ENCODE assay signal across 1 cellular context in the genomic region with DNA sequence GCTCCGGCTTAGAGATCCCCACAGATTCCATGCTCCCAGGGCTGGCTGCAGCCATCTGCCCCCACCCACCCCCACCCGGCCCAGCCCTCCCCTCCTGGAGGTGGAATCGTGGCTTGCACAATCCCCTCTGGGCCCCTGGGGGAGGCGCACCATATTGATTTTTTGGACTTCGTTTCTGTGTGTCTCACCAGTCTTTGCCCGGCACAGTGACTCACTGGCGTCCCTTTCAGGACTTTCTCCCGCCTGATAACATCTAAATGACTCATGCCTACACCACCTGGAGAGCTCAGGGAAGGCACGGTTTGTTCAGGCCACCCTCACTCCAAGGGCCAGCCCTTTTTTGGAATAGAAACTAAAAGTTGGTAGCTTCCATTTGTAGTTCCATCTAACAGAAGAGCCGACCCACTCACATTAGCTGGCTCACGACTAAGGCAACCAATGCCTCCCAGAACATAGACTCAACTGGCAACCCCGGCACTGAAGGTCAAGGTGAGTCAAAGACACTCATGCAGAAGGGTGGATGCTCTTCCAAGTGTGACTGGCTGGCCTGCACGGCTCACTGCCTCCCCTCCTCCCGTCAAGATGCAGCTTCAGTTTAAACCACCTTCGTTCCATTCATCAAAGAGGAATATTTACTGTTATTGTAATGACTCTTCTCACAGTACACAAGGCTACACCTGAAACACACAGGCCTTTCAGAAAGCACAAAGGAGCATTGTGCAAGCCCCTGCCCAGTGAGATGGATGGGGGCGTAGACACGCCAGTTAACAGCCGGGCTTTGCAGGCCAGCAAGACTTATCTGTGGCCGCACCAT.
TF ChIP-seq lines count a peak whose summit lies in the region.

No MANE protein-coding gene starts in this region.

TF ChIP-seq in K562, 482 proteins besides CTCF, POLR2A, EP300 and RAD21 (continued from another document and continues in another):
- TF ChIP-seq, protein P1, sequence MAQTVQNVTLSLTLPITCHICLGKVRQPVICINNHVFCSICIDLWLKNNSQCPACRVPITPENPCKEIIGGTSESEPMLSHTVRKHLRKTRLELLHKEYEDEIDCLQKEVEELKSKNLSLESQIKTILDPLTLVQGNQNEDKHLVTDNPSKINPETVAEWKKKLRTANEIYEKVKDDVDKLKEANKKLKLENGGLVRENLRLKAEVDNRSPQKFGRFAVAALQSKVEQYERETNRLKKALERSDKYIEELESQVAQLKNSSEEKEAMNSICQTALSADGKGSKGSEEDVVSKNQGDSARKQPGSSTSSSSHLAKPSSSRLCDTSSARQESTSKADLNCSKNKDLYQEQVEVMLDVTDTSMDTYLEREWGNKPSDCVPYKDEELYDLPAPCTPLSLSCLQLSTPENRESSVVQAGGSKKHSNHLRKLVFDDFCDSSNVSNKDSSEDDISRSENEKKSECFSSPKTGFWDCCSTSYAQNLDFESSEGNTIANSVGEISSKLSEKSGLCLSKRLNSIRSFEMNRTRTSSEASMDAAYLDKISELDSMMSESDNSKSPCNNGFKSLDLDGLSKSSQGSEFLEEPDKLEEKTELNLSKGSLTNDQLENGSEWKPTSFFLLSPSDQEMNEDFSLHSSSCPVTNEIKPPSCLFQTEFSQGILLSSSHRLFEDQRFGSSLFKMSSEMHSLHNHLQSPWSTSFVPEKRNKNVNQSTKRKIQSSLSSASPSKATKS (CRISPR knock-in tag; IDR thresholded peaks at IDR 0.05): no peak
- TF ChIP-seq ZNF124 (CRISPR knock-in tag; IDR thresholded peaks at IDR 0.05) (no peak), SREBF2 (CRISPR knock-in tag; IDR thresholded peaks at IDR 0.05) (no peak), ZNF764 (CRISPR knock-in tag; IDR thresholded peaks at IDR 0.05; ENCODE audit: low read depth) (no peak), CBX2 (IDR thresholded peaks at IDR 0.05; ENCODE audit: insufficient read depth, low read length, poor library complexity, severe bottlenecking) (no peak), CEBPB (tag; IDR thresholded peaks at IDR 0.05) (0 out of 2 replicates have a peak, but pooled peaks have one; percentile 17), RFX7 (CRISPR knock-in tag; IDR thresholded peaks at IDR 0.05) (no peak), MCM3 (IDR thresholded peaks at IDR 0.05) (no peak), NR2F6 (CRISPR knock-in tag; IDR thresholded peaks at IDR 0.05) (no peak), GATAD2A (IDR thresholded peaks at IDR 0.05) (peak; percentile 33; the same call in 1 of the 2 replicates), SMARCC2 (IDR thresholded peaks at IDR 0.05; ENCODE audit: low read depth) (peak; percentile 88; the same call in 1 of the 2 replicates), ZNF707 (CRISPR knock-in tag; conservative IDR thresholded peaks at IDR 0.05) (no peak), TEAD4 (IDR thresholded peaks at IDR 0.05; ENCODE audit: low read length) (peak; percentile 49; the same call in 1 of the 2 replicates), TEAD4 (CRISPR knock-in tag; IDR thresholded peaks at IDR 0.05; ENCODE audit: borderline replicate concordance) (no peak), NELFE (IDR thresholded peaks at IDR 0.05; ENCODE audit: insufficient read depth, insufficient read length) (no peak), MEF2D (tag; conservative IDR thresholded peaks at IDR 0.05; ENCODE audit: low read depth) (no peak), KLF1 (tag; IDR thresholded peaks at IDR 0.05) (no peak), BRD9 (IDR thresholded peaks at IDR 0.05; ENCODE audit: low read depth, partially characterized antibody) (no peak), MYNN (IDR thresholded peaks at IDR 0.05) (peak; percentile 80; the same call in 1 of the 2 replicates), MYNN (CRISPR knock-in tag; IDR thresholded peaks at IDR 0.05) (no peak), BCL6 (CRISPR knock-in tag; IDR thresholded peaks at IDR 0.05) (no peak), SLC30A9 (CRISPR knock-in tag; IDR thresholded peaks at IDR 0.05) (no peak), FUS (optimal IDR thresholded peaks at IDR 0.05; ENCODE audit: low read depth, low read length) (no peak), ZNF184 (CRISPR knock-in tag; IDR thresholded peaks at IDR 0.05) (no peak), ZFP1 (CRISPR knock-in tag; IDR thresholded peaks at IDR 0.05) (no peak), STAT5A (IDR thresholded peaks at IDR 0.05; ENCODE audit: borderline replicate concordance, low read length) (no peak; the same call in 1 of the 2 replicates), L3MBTL2 (IDR thresholded peaks at IDR 0.05) (peak; percentile 64; the same call in 1 of the 2 replicates), SMARCB1 (IDR thresholded peaks at IDR 0.05; ENCODE audit: insufficient read length, low read depth) (no peak), KLF13 (tag; IDR thresholded peaks at IDR 0.05; ENCODE audit: borderline replicate concordance, low read depth) (no peak), NCOA4 (IDR thresholded peaks at IDR 0.05; ENCODE audit: partially characterized antibody) (no peak), XRCC5 (IDR thresholded peaks at IDR 0.05; ENCODE audit: low read depth, low read length) (0 out of 2 replicates have a peak, but pooled peaks have one; percentile 52), NCOA2 (IDR thresholded peaks at IDR 0.05; ENCODE audit: partially characterized antibody in 2 of 2) (no peak), KDM2B (CRISPR knock-in tag; IDR thresholded peaks at IDR 0.05) (no peak)
- TF ChIP-seq, protein P2, sequence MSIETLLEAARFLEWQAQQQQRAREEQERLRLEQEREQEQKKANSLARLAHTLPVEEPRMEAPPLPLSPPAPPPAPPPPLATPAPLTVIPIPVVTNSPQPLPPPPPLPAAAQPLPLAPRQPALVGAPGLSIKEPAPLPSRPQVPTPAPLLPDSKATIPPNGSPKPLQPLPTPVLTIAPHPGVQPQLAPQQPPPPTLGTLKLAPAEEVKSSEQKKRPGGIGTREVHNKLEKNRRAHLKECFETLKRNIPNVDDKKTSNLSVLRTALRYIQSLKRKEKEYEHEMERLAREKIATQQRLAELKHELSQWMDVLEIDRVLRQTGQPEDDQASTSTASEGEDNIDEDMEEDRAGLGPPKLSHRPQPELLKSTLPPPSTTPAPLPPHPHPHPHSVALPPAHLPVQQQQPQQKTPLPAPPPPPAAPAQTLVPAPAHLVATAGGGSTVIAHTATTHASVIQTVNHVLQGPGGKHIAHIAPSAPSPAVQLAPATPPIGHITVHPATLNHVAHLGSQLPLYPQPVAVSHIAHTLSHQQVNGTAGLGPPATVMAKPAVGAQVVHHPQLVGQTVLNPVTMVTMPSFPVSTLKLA (conservative IDR thresholded peaks at IDR 0.05): 0 out of 4 replicates have a peak, but pooled peaks of 1 of the 2 experiments have one; percentile 9
- TF ChIP-seq, protein P3, sequence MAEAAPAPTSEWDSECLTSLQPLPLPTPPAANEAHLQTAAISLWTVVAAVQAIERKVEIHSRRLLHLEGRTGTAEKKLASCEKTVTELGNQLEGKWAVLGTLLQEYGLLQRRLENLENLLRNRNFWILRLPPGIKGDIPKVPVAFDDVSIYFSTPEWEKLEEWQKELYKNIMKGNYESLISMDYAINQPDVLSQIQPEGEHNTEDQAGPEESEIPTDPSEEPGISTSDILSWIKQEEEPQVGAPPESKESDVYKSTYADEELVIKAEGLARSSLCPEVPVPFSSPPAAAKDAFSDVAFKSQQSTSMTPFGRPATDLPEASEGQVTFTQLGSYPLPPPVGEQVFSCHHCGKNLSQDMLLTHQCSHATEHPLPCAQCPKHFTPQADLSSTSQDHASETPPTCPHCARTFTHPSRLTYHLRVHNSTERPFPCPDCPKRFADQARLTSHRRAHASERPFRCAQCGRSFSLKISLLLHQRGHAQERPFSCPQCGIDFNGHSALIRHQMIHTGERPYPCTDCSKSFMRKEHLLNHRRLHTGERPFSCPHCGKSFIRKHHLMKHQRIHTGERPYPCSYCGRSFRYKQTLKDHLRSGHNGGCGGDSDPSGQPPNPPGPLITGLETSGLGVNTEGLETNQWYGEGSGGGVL (CRISPR knock-in tag; IDR thresholded peaks at IDR 0.05): no peak
- TF ChIP-seq, protein P4, sequence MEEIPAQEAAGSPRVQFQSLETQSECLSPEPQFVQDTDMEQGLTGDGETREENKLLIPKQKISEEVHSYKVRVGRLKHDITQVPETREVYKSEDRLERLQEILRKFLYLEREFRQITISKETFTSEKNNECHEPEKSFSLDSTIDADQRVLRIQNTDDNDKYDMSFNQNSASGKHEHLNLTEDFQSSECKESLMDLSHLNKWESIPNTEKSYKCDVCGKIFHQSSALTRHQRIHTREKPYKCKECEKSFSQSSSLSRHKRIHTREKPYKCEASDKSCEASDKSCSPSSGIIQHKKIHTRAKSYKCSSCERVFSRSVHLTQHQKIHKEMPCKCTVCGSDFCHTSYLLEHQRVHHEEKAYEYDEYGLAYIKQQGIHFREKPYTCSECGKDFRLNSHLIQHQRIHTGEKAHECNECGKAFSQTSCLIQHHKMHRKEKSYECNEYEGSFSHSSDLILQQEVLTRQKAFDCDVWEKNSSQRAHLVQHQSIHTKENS (CRISPR knock-in tag; IDR thresholded peaks at IDR 0.05): no peak
- TF ChIP-seq, protein P5, sequence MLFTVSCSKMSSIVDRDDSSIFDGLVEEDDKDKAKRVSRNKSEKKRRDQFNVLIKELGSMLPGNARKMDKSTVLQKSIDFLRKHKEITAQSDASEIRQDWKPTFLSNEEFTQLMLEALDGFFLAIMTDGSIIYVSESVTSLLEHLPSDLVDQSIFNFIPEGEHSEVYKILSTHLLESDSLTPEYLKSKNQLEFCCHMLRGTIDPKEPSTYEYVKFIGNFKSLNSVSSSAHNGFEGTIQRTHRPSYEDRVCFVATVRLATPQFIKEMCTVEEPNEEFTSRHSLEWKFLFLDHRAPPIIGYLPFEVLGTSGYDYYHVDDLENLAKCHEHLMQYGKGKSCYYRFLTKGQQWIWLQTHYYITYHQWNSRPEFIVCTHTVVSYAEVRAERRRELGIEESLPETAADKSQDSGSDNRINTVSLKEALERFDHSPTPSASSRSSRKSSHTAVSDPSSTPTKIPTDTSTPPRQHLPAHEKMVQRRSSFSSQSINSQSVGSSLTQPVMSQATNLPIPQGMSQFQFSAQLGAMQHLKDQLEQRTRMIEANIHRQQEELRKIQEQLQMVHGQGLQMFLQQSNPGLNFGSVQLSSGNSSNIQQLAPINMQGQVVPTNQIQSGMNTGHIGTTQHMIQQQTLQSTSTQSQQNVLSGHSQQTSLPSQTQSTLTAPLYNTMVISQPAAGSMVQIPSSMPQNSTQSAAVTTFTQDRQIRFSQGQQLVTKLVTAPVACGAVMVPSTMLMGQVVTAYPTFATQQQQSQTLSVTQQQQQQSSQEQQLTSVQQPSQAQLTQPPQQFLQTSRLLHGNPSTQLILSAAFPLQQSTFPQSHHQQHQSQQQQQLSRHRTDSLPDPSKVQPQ (CRISPR knock-in tag; IDR thresholded peaks at IDR 0.05; ENCODE audit: borderline replicate concordance): no peak
- TF ChIP-seq, protein P6, sequence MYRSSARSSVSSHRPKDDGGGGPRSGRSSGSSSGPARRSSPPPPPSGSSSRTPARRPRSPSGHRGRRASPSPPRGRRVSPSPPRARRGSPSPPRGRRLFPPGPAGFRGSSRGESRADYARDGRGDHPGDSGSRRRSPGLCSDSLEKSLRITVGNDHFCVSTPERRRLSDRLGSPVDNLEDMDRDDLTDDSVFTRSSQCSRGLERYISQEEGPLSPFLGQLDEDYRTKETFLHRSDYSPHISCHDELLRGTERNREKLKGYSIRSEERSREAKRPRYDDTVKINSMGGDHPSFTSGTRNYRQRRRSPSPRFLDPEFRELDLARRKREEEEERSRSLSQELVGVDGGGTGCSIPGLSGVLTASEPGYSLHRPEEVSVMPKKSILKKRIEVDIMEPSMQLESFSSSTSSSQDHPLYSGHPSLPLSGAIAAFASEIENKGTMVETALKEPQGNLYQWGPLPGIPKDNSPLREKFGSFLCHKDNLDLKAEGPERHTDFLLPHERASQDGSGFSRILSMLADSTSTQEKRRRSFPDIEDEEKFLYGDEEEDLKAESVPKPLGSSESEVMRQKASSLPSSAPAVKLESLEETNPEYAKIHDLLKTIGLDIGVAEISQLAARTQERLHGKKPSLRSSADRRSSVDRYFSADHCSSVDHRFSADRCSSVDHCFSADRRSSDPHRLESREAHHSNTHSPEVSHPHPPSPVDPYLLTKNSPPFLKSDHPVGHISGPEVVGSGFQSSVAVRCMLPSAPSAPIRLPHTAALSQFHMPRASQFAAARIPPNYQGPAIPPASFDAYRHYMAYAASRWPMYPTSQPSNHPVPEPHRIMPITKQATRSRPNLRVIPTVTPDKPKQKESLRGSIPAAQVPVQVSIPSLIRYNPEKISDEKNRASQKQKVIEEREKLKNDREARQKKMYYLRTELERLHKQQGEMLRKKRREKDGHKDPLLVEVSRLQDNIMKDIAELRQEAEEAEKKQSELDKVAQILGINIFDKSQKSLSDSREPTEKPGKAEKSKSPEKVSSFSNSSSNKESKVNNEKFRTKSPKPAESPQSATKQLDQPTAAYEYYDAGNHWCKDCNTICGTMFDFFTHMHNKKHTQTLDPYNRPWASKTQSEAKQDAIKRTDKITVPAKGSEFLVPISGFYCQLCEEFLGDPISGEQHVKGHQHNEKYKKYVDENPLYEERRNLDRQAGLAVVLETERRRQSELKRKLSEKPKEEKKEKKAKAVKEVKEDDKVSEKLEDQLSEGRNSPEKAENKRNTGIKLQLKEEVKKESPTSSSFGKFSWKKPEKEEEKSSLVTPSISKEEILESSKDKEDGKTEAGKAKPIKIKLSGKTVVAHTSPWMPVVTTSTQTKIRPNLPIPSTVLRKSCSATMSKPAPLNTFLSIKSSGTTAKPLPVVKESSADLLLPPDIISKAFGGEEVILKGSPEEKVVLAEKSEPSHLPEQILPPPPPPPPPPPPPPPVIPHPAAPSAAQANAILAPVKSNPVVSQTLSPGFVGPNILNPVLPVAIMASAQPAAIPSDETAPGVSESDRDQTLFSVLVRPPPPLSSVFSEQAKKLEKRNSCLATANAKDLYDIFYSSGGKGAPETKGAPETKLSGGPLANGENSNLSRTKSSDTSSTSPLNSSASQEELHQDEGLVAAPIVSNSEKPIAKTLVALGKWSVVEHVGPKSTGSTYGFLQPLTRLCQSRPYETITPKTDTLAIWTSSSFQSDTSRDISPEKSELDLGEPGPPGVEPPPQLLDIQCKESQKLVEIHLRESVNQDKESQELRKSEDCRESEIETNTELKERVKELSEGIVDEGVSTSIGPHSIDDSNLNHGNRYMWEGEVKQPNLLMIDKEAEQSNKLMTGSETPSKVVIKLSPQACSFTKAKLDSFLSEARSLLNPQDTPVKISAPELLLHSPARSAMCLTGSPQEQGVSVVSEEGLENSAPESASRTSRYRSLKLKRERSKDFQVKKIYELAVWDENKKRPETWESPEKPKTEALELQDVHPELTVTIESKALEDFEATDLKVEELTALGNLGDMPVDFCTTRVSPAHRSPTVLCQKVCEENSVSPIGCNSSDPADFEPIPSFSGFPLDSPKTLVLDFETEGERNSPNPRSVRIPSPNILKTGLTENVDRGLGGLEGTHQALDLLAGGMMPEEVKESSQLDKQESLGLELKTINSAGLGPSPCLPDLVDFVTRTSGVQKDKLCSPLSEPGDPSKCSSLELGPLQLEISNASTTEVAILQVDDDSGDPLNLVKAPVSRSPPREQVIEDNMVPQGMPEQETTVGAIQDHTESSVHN (IDR thresholded peaks at IDR 0.05; ENCODE audit: borderline replicate concordance in 1 of 2, low read depth in 1 of 2): peak in 1 of 2 experiments; percentile 93; a peak in 2 of 4 replicates
